Comparison of ENCODE assay signal across 1 cellular context in the genomic region with DNA sequence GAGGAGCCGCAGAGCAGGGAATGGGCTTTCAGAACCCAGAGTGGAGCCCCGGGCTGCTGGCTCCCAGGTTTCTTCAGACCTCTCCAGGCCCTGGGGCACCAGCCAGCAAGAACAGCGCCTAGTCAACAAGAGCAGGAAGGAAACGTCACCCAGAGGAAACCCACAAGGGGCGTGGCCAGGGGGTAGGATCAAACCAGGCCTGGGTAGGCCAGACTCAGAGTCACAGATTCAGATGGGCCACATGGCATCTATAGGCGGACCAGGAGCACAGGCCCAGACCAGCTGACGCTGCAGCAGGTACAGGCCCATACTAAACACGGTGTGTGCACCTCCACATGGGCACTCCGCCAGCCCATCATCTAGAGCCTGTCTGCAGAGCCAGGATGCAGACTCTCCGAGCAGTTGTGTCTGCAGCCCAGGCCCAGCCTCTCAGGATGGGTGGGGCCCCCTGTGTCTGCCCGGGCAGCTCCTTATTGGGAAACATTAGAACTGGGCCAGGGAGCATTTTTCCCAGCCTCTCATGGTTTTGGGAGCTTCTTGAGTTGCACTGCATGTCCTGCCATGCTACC.
TF ChIP-seq lines count a peak whose summit lies in the region.

Gene NLRP1, minus strand, starts transcription at position 127 of the 569 bp plus-strand sequence. CDS start 552 bp downstream, outside the sequence.

TF ChIP-seq in A549, 52 proteins besides CTCF, POLR2A, EP300 and RAD21 (continued from another document):
- TF ChIP-seq REST (IDR thresholded peaks at IDR 0.05): no peak
- TF ChIP-seq FOSB (CRISPR knock-in tag; IDR thresholded peaks at IDR 0.05): no peak
